In the genomic region with DNA sequence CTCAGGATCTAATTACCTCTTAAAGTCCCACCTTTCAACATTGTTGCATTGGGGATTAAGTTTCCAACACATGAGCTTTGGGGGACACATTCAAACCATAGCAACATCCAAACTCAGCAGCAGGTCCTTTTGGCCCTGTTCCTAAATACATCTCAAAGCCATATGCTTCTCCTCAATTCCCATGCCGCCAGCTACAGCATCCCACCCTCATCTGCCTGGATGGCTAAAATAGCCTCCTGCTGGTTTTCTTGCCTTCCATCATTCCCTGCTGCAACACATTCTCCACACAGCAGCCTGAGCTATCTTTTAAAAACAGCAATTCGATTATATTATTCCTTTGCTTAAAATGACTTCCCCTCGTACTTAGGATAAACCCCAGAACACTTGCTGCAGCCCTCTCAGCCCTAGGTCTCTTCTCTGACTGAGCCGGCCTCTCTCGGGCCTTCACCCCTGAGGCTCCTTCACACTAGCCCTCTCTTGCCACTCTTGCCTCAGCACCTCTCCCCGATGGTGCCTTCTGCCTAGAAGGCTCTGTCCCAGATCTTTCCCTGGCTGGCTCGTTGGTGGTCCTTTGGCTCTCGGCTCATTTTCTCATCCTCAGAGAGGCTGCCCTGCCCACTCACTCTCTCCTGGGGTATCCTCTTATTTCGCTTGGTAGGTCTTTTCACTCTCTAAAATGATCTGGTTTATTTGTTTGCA, we compare ENCODE assay signal across 16 cellular contexts.
DNase-seq lines count a peak whose midpoint lies in the region; ATAC-seq and TF ChIP-seq lines count a peak whose summit lies in the region.
"Had no signal": no experiment of that assay in that cellular context is flagged by ENCODE, and none has a peak within 500 bp of the region (broad histone marks: within the 10 kb centered on the region; RNA-seq: fewer than 3 reads in every experiment).

No MANE protein-coding gene starts in this region.

- TF ChIP-seq CTCF in coronary artery (IDR thresholded peaks at IDR 0.05): no peak

- H3K4me3 ChIP-seq in coronary artery: no peak overlapping the region
- no peak overlapping the region for H3K4me3 ChIP-seq in effector memory CD4-positive, alpha-beta T cell (ENCODE audit: insufficient read depth, low read depth, low read length, poor library complexity, severe bottlenecking)
- H3K4me3 ChIP-seq: GM23338, SK-N-MC had no signal

- no peaks in the 10 kb centered on the region for H3K27me3 ChIP-seq in effector memory CD4-positive, alpha-beta T cell (replicated peaks; ENCODE audit: control insufficient read depth, insufficient read depth, low read length, poor library complexity, severe bottlenecking)

- H3K4me1 ChIP-seq in effector memory CD4-positive, alpha-beta T cell (ENCODE audit: control insufficient read depth, insufficient read depth, low read length, poor library complexity, severe bottlenecking): no peaks in the 10 kb centered on the region

- ATAC-seq in GM21717 (IDR thresholded peaks at IDR 0.05; ENCODE audit: unreplicated experiment): no peak
- ATAC-seq: GM23338, Right ventricle myocardium inferior had no signal

- no peaks in the 10 kb centered on the region for H3K9me3 ChIP-seq in effector memory CD4-positive, alpha-beta T cell (ENCODE audit: control insufficient read depth, low read length)
- H3K9me3 ChIP-seq: Caco-2 had no signal

- H3K27ac ChIP-seq in cingulate gyrus (ENCODE audit: low read depth, low read length): peak overlapping the region; percentile 61
- no peak overlapping the region for H3K27ac ChIP-seq in coronary artery
- no peak overlapping the region for H3K27ac ChIP-seq in effector memory CD4-positive, alpha-beta T cell (ENCODE audit: insufficient read depth, low read length, poor library complexity, severe bottlenecking)
- H3K27ac ChIP-seq: SK-N-MC had no signal

- no peaks in the 10 kb centered on the region for H3K36me3 ChIP-seq in effector memory CD4-positive, alpha-beta T cell (ENCODE audit: control insufficient read depth, insufficient read depth, low read length)

- DNase-seq in D341Med (ENCODE audit: low spot score) (peak; percentile 66), NCI-H1105 (lab: John Stamatoyannopoulos, UW) (peak; percentile 82), NCI-H446 treated with DMSO at 0.1 percent for 48 hours (lab: John Stamatoyannopoulos, UW) (peak; percentile 20), coronary artery (ENCODE audit: low spot score) (no peak), EL (no peak)
- no peak for DNase-seq in effector memory CD4-positive, alpha-beta T cell
- DNase-seq: Caco-2, DND-41, GF-D8, NCI-H2029 treated with DMSO at 0.1 percent for 48 hours, T-helper 1 cell had no signal

Comparison
In these comparisons a context has a peak if more than half of its experiments do, and no peak if none do; other contexts are left out.
1. DNase-seq: peak in D341Med (single experiment), NCI-H1105 (single experiment) and NCI-H446 treated with DMSO at 0.1 percent for 48 hours (single experiment); none in coronary artery (single experiment), EL (single experiment) and effector memory CD4-positive, alpha-beta T cell (0 of 3).